ENCODE assay signal across 16 cellular contexts in genomic region chr15:38879909-38880471, GRCh38.
DNase-seq lines count a peak whose midpoint lies in the region; ATAC-seq and TF ChIP-seq lines count a peak whose summit lies in the region.
"Had no signal": no experiment of that assay in that cellular context is flagged by ENCODE, and none has a peak within 500 bp of the region (broad histone marks: within the 10 kb centered on the region; RNA-seq: fewer than 3 reads in every experiment).

No MANE protein-coding gene starts in this region.

- H2AK5ac ChIP-seq in mesendoderm (ENCODE audit: low read length) = no peak overlapping the region

- no peaks in the 10 kb centered on the region for H3K36me3 ChIP-seq in mesendoderm (ENCODE audit: control insufficient read depth, insufficient read depth, low read length)
- H3K36me3 ChIP-seq: heart right ventricle, thoracic aorta had no signal

- no peak for TF ChIP-seq CTCF in AG04450 (IDR thresholded peaks at IDR 0.05; ENCODE audit: low read depth, low read length)
- TF ChIP-seq CTCF in fibroblast of mammary gland (conservative IDR thresholded peaks at IDR 0.05; ENCODE audit: control insufficient read depth, insufficient read depth, low read depth, low read length) = no peak

- no peak overlapping the region for H3K4me2 ChIP-seq in mesendoderm (ENCODE audit: low read length)

- no peak overlapping the region for H4K8ac ChIP-seq in mesendoderm (ENCODE audit: low read depth, low read length)

- no peaks in the 10 kb centered on the region for H3K79me2 ChIP-seq in mesendoderm (ENCODE audit: control insufficient read depth, insufficient read depth, low read length)

- H3K18ac ChIP-seq in mesendoderm (ENCODE audit: low read length) = no peak overlapping the region

- H3K4me3 ChIP-seq in AG04450 (ENCODE audit: low read depth, low read length) (no peak overlapping the region), fibroblast of mammary gland (ENCODE audit: control insufficient read depth, low read depth, low read length) (no peak overlapping the region), mesendoderm (ENCODE audit: low read length) (no peak overlapping the region)
- H3K4me3 ChIP-seq: heart right ventricle, thoracic aorta had no signal

- no peak for ATAC-seq in GM21423 (IDR thresholded peaks at IDR 0.05; ENCODE audit: unreplicated experiment)
- ATAC-seq: activated T-cell treated with anti-CD3 and anti-CD28 coated beads, Interleukin-2, amount 50 U/mL, for 4 hours; left colon had no signal

- POLR2A ChIA-PET in AG04450 (lab: Yijun Ruan, JAX) = no interaction called here

- H2BK120ac ChIP-seq in mesendoderm (ENCODE audit: low read depth, low read length) = no peak overlapping the region

- no peak overlapping the region for H4K5ac ChIP-seq in mesendoderm (ENCODE audit: low read length)

- no peak for DNase-seq in AG04450 (ENCODE audit: low read depth, low spot score)
- DNase-seq in M059J (ENCODE audit: low read depth) = peak; percentile 74
- DNase-seq in fibroblast of mammary gland (ENCODE audit: low read depth) = peak; percentile 92
- peak; percentile 76 for DNase-seq in myocyte (ENCODE audit: low read depth)
- no peak for DNase-seq in NCI-H1105 treated with DMSO at 0.1 percent for 48 hours (lab: John Stamatoyannopoulos, UW)
- DNase-seq in mesendoderm = no peak
- DNase-seq in cerebellum (ENCODE audit: low spot score) = no peak
- DNase-seq: activated CD4-positive, alpha-beta T cell treated with anti-CD3 and anti-CD28 coated beads for 48 hours; activated T-cell treated with anti-CD3 and anti-CD28 coated beads, Interleukin-2, amount 50 U/mL, for 4 hours; anterior cingulate cortex; left colon; NCI-H526; T-helper 2 cell had no signal

- no peak overlapping the region for H2BK15ac ChIP-seq in mesendoderm (replicated peaks; ENCODE audit: low read depth)

- WGBS in mesendoderm (ENCODE audit: extremely low coverage, insufficient coverage, low lambda C conversion rate) = no CpG with 5 or more reads among the region's 4 CpGs

- H3K9me3 ChIP-seq in AG04450 (ENCODE audit: control insufficient read depth, insufficient read depth, low read length) = no peaks in the 10 kb centered on the region
- H3K9me3 ChIP-seq: heart right ventricle, thoracic aorta had no signal

- H2BK5ac ChIP-seq in mesendoderm (ENCODE audit: low read length) = no peak overlapping the region

- H3K27ac ChIP-seq in AG04450 (ENCODE audit: low read depth, low read length) = peak overlapping the region; percentile 22
- H3K27ac ChIP-seq in mesendoderm (ENCODE audit: low read depth, low read length) = no peak overlapping the region
- H3K27ac ChIP-seq: heart right ventricle, thoracic aorta had no signal

- H3K23ac ChIP-seq in mesendoderm (ENCODE audit: low read length) = no peak overlapping the region

- H3K56ac ChIP-seq in mesendoderm (ENCODE audit: low read length) = no peak overlapping the region

- H3K9ac ChIP-seq in mesendoderm (ENCODE audit: low read length) = no peak overlapping the region

- H3K79me1 ChIP-seq in mesendoderm (ENCODE audit: low read length) = no peaks in the 10 kb centered on the region

- H3K4ac ChIP-seq in mesendoderm (ENCODE audit: low read depth, low read length) = no peak overlapping the region

- no peaks in the 10 kb centered on the region for H3K4me1 ChIP-seq in mesendoderm (ENCODE audit: control insufficient read depth, low read depth, low read length)
- H3K4me1 ChIP-seq: heart right ventricle had no signal

- H3K27me3 ChIP-seq in AG04450 (ENCODE audit: control insufficient read depth, insufficient read depth, low read length) (no peaks in the 10 kb centered on the region), mesendoderm (ENCODE audit: insufficient read depth, low read length, poor library complexity) (no peaks in the 10 kb centered on the region)
- H3K27me3 ChIP-seq: heart right ventricle had no signal

- CTCF ChIA-PET in AG04450 (lab: Charles Lee) = interaction anchor here (1.0 kb wide), 1 partner anchor 701 kb away, joined by 6 read pairs; the partner anchor contains the start of gene THBS1

Comparison
In these comparisons a context has a peak if more than half of its experiments do, and no peak if none do; other contexts are left out.
1. DNase-seq: peak in M059J (single experiment), fibroblast of mammary gland (single experiment) and myocyte (single experiment); none in AG04450 (single experiment), NCI-H1105 treated with DMSO at 0.1 percent for 48 hours (single experiment), mesendoderm (single experiment) and cerebellum (single experiment).